Comparison of ENCODE assay signal across 21 cellular contexts in genomic region chr13:80265348-80265747, GRCh38.
DNase-seq lines count a peak whose midpoint lies in the region; ATAC-seq lines count a peak whose summit lies in the region.
"Had no signal": no experiment of that assay in that cellular context is flagged by ENCODE, and none has a peak within 500 bp of the region (broad histone marks: within the 10 kb centered on the region; RNA-seq: fewer than 3 reads in every experiment).

No MANE protein-coding gene starts in this region.

- intact Hi-C loops in posterior vena cava (cut with DNase I), result no loop called here

- DNase-seq in NOMO-1 treated with DMSO at 0.1 percent for 48 hours (lab: John Stamatoyannopoulos, UW; ENCODE audit: unreplicated experiment), result peak; percentile 60
- no peak for DNase-seq in NOMO-1 treated with dmso at 0.1 percent for 144 hours (lab: John Stamatoyannopoulos, UW; ENCODE audit: unreplicated experiment)
- DNase-seq in stimulated activated naive CD4-positive, alpha-beta T cell treated with Interleukin-2 at 50 U/mL for 16 hours (lab: John Stamatoyannopoulos, UW), result no peak
- DNase-seq in posterior vena cava (ENCODE audit: low spot score), result no peak
- DNase-seq in stimulated activated CD4-positive, alpha-beta T cell treated with anti-CD3 and anti-CD28 coated beads, Interleukin-4, amount 100 ng/mL, for 1 hour, result no peak
- DNase-seq in activated CD4-positive, alpha-beta T cell treated with anti-CD3 and anti-CD28 coated beads for 1 hour, result no peak
- DNase-seq: 8988T; activated CD4-positive, alpha-beta memory T cell treated with anti-CD3 and anti-CD28 coated beads, Interleukin-2, amount 10 ng/mL, durations not matched to agents 7 days and 5 days; activated T-cell treated with anti-CD3 and anti-CD28 coated beads, Interleukin-2, amount 50 U/mL, for 1 hour; effector memory CD4-positive, alpha-beta T cell; left lung; NCI-H146; nephron progenitor cell; OCI-M1; Right ventricle myocardium superior; stimulated activated CD4-positive, alpha-beta T cell treated with anti-CD3 and anti-CD28 coated beads, Interleukin-1b, Interleukin-23, amount 100 ng/mL, for 48 hours; stimulated activated naive CD8-positive, alpha-beta T cell treated with anti-CD3 and anti-CD28 coated beads, Interleukin-15, amount 100 ng/mL, for 72 hours; T-helper 17 cell; WERI-Rb-1 had no signal

- ATAC-seq in GM21390 (IDR thresholded peaks at IDR 0.05; ENCODE audit: unreplicated experiment), result peak; percentile 74
- peak; percentile 70 for ATAC-seq in HG03565 (IDR thresholded peaks at IDR 0.05; ENCODE audit: unreplicated experiment)
- ATAC-seq: left lung; stimulated activated naive CD8-positive, alpha-beta T cell treated with anti-CD3 and anti-CD28 coated beads, Interleukin-15, amount 100 ng/mL, for 72 hours; T-helper 17 cell had no signal
